ENCODE assay signal across 1 cellular context in genomic region chr5:80407735-80408474, GRCh38.
TF ChIP-seq lines count a peak whose summit lies in the region.

ZFYVE16 (plus strand) TSS chr5:80408064; CDS start chr5:80434148, 26,084 bp downstream.

TF ChIP-seq in HepG2, 621 proteins besides CTCF, POLR2A, EP300 and RAD21 (continued from another document and continues in another):
- no peak; the same call in 1 of the 2 replicates for TF ChIP-seq HOMEZ (CRISPR knock-in tag; IDR thresholded peaks at IDR 0.05; ENCODE audit: low read depth)
- no peak for TF ChIP-seq MED8 (CRISPR knock-in tag; IDR thresholded peaks at IDR 0.05; ENCODE audit: insufficient replicate concordance)
- no peak for TF ChIP-seq ZBTB4 (CRISPR knock-in tag; IDR thresholded peaks at IDR 0.05; ENCODE audit: borderline replicate concordance)
- no peak for TF ChIP-seq ZNF616 (CRISPR knock-in tag; IDR thresholded peaks at IDR 0.05; ENCODE audit: low read depth)
- TF ChIP-seq CENPBD1 (CRISPR knock-in tag; IDR thresholded peaks at IDR 0.05; ENCODE audit: borderline replicate concordance, low read depth), result 0 out of 2 replicates have a peak, but pooled peaks have one; percentile 69
- peak; percentile 56; the same call in 1 of the 2 replicates for TF ChIP-seq YEATS4 (CRISPR knock-in tag; IDR thresholded peaks at IDR 0.05; ENCODE audit: borderline replicate concordance)
- no peak for TF ChIP-seq TAF15 (IDR thresholded peaks at IDR 0.05; ENCODE audit: low read depth, low read length, poor library complexity, severe bottlenecking)
- TF ChIP-seq ZBTB2 (CRISPR knock-in tag; IDR thresholded peaks at IDR 0.05; ENCODE audit: low read depth), result 0 out of 2 replicates have a peak, but pooled peaks have one; percentile 15
- TF ChIP-seq ZXDC (CRISPR knock-in tag; IDR thresholded peaks at IDR 0.05), result no peak; the same call in 1 of the 2 replicates
- 0 out of 2 replicates have a peak, but pooled peaks have one; percentile 51 for TF ChIP-seq NFATC3 (CRISPR knock-in tag; IDR thresholded peaks at IDR 0.05)
- peak; percentile 76; the same call in 1 of the 2 replicates for TF ChIP-seq STAT6 (CRISPR knock-in tag; IDR thresholded peaks at IDR 0.05; ENCODE audit: borderline replicate concordance)
- no peak for TF ChIP-seq ZBTB34 (CRISPR knock-in tag; IDR thresholded peaks at IDR 0.05)
- no peak for TF ChIP-seq NR1H2 (CRISPR knock-in tag; IDR thresholded peaks at IDR 0.05; ENCODE audit: borderline replicate concordance, low read depth)
- 0 out of 2 replicates have a peak, but pooled peaks have one; percentile 61 for TF ChIP-seq ZNF569 (CRISPR knock-in tag; IDR thresholded peaks at IDR 0.05; ENCODE audit: borderline replicate concordance)
- peak; percentile 74; the same call in 1 of the 2 replicates for TF ChIP-seq MXD3 (CRISPR knock-in tag; IDR thresholded peaks at IDR 0.05)
- no peak for TF ChIP-seq ZNF512 (CRISPR knock-in tag; IDR thresholded peaks at IDR 0.05)
- TF ChIP-seq ZNF326 (CRISPR knock-in tag; IDR thresholded peaks at IDR 0.05; ENCODE audit: borderline replicate concordance), result no peak
- no peak for TF ChIP-seq HCFC1 (IDR thresholded peaks at IDR 0.05; ENCODE audit: low read depth, low read length)
- TF ChIP-seq SMAD1 (CRISPR knock-in tag; IDR thresholded peaks at IDR 0.05; ENCODE audit: borderline replicate concordance, low read depth), result peak; percentile 76; the same call in 1 of the 2 replicates
- TF ChIP-seq TBX3 (IDR thresholded peaks at IDR 0.05; ENCODE audit: borderline replicate concordance), result no peak
- TF ChIP-seq FOXP4 (CRISPR knock-in tag; IDR thresholded peaks at IDR 0.05), result peak; percentile 46; the same call in 1 of the 2 replicates
- TF ChIP-seq ZBTB43 (CRISPR knock-in tag; conservative IDR thresholded peaks at IDR 0.05), result 0 out of 2 replicates have a peak, but pooled peaks have one; percentile 37
- peak; percentile 83; the same call in 1 of the 2 replicates for TF ChIP-seq ZNF704 (CRISPR knock-in tag; IDR thresholded peaks at IDR 0.05; ENCODE audit: borderline replicate concordance)
- TF ChIP-seq TEAD3 (CRISPR knock-in tag; optimal IDR thresholded peaks at IDR 0.05; ENCODE audit: borderline replicate concordance), result peak; percentile 66
- TF ChIP-seq ZC3H13 (CRISPR knock-in tag; IDR thresholded peaks at IDR 0.05), result 0 out of 2 replicates have a peak, but pooled peaks have one; percentile 36
- peak; percentile 38; the same call in 1 of the 2 replicates for TF ChIP-seq ARNT2 (CRISPR knock-in tag; IDR thresholded peaks at IDR 0.05; ENCODE audit: low read depth)
- TF ChIP-seq XRCC5 (optimal IDR thresholded peaks at IDR 0.05; ENCODE audit: low read length), result no peak
- peak; percentile 29; the same call in 1 of the 2 replicates for TF ChIP-seq ZMYM2 (CRISPR knock-in tag; IDR thresholded peaks at IDR 0.05)
- TF ChIP-seq MTA1 (CRISPR knock-in tag; IDR thresholded peaks at IDR 0.05; ENCODE audit: borderline replicate concordance), result peak; percentile 92
- TF ChIP-seq ZNF136 (CRISPR knock-in tag; IDR thresholded peaks at IDR 0.05; ENCODE audit: low read depth), result no peak
- TF ChIP-seq ZFP36L2 (CRISPR knock-in tag; IDR thresholded peaks at IDR 0.05), result no peak
- TF ChIP-seq ZNF563 (CRISPR knock-in tag; IDR thresholded peaks at IDR 0.05), result peak; percentile 72; the same call in 1 of the 2 replicates
- TF ChIP-seq MAFF (IDR thresholded peaks at IDR 0.05; ENCODE audit: low read depth, low read length), result no peak
- TF ChIP-seq SIX4 (CRISPR knock-in tag; IDR thresholded peaks at IDR 0.05), result no peak
- TF ChIP-seq NR3C1 (CRISPR knock-in tag; IDR thresholded peaks at IDR 0.05), result no peak
